9 cellular contexts compared by ENCODE assay signal in genomic region chr15:49760749-49761148, GRCh38.
"Had no signal": no experiment of that assay in that cellular context is flagged by ENCODE, and none has a peak within 500 bp of the region (broad histone marks: within the 10 kb centered on the region; RNA-seq: fewer than 3 reads in every experiment).

No MANE protein-coding gene starts in this region.

- H3K27me3 Mint-ChIP-seq: IgD-negative memory B cell had no signal

- H3K4me3 Mint-ChIP-seq: GM23338, H9, HFFc6, IgD-negative memory B cell had no signal

- DNase-seq: H9, HCEC 1CT, HFFc6 had no signal

- H2AFZ ChIP-seq: GM23338 had no signal

- H3K4me2 ChIP-seq: GM23338 had no signal

- H3K4me1 Mint-ChIP-seq: GM23338, H9, IgD-negative memory B cell had no signal

- H3K36me3 Mint-ChIP-seq: IgD-negative memory B cell had no signal

- H3K27ac Mint-ChIP-seq: GM23338, H9, HFFc6, IgD-negative memory B cell had no signal

- FAIRE-seq: H1, H54, HepG2 had no signal

- H3K4me3 ChIP-seq: GM23338 had no signal

- H3K27ac ChIP-seq: HL-60 had no signal

- ATAC-seq: GM23338, HepG2 had no signal
